In genomic region chr2:7010376-7010775, GRCh38 we compare ENCODE assay signal across 11 cellular contexts.
A peak's percentile ranks its signal among the peaks of the same experiment; 100 is the strongest.
DNase-seq lines count a peak whose midpoint lies in the region; ATAC-seq and TF ChIP-seq lines count a peak whose summit lies in the region.
"Had no signal": no experiment of that assay in that cellular context is flagged by ENCODE, and none has a peak within 500 bp of the region (broad histone marks: within the 10 kb centered on the region; RNA-seq: fewer than 3 reads in every experiment).

No MANE protein-coding gene starts in this region.

- no peak overlapping the region for H3K4me3 Mint-ChIP-seq in CD14-positive monocyte

- H3K9me3 Mint-ChIP-seq in CD14-positive monocyte: peaks cover 0 to 2% (median 0%) of the 10 kb centered on the region in 7 donors

- H3K36me3 ChIP-seq in BLaER1 (no peaks in the 10 kb centered on the region), adipocyte (ENCODE audit: control insufficient read depth, insufficient read depth, low read length, severe bottlenecking) (no peaks in the 10 kb centered on the region), gastrocnemius medialis (no peaks in the 10 kb centered on the region)

- H3K27ac ChIP-seq in BLaER1 (peak overlapping the region; percentile 89), gastrocnemius medialis (peak overlapping the region; percentile 69 to 83 (median 78))

- in situ Hi-C loops in gastrocnemius medialis (cut with MboI; ENCODE audit: low sequenced_read_pairs in 4 of 4): no loop called here
- in situ Hi-C loops in GM13977 (cut with MboI; ENCODE audit: low pct_unique_long_range_greater_than_20kb, low sequenced_read_pairs, unreplicated experiment): no loop called here

- H3K4me2 ChIP-seq in BLaER1: peak overlapping the region; percentile 92

- no peaks in the 10 kb centered on the region for H3K36me3 Mint-ChIP-seq in CD14-positive monocyte

- H3K9me3 ChIP-seq in BLaER1 (no peaks in the 10 kb centered on the region), adipocyte (ENCODE audit: control insufficient read depth, low read length) (no peaks in the 10 kb centered on the region), gastrocnemius medialis (no peaks in the 10 kb centered on the region)

- H3K9ac ChIP-seq in BLaER1: no peak overlapping the region
- peak overlapping the region; percentile 32 for H3K9ac ChIP-seq in adipocyte (ENCODE audit: low read length)

- peak; percentile 27 to 57 for ATAC-seq in gastrocnemius medialis
- no peak for ATAC-seq in GM19452 (IDR thresholded peaks at IDR 0.05; ENCODE audit: unreplicated experiment)

- DNase-seq in adipocyte (ENCODE audit: low read depth) (peak; percentile 68), fibroblast of villous mesenchyme (ENCODE audit: low read depth) (peak; percentile 85), gastrocnemius medialis (peak; percentile 33 to 52), SK-N-DZ (ENCODE audit: low spot score) (no peak), GM13977 (ENCODE audit: low spot score) (no peak), CD14-positive monocyte (ENCODE audit: low spot score) (no peak)
- DNase-seq: activated CD8-positive, alpha-beta memory T cell treated with anti-CD3 and anti-CD28 coated beads, Interleukin-2, amount 50 U/mL, for 4 hours; Calu3; NCI-H526 had no signal

- peaks cover 97% of the 10 kb centered on the region for H3K4me1 ChIP-seq in BLaER1
- peaks cover 44% of the 10 kb centered on the region for H3K4me1 ChIP-seq in adipocyte (ENCODE audit: control insufficient read depth, insufficient read depth, low read length)
- H3K4me1 ChIP-seq in gastrocnemius medialis: peaks cover 60 to 84% of the 10 kb centered on the region in 2 donors

- TF ChIP-seq CTCF in fibroblast of villous mesenchyme (IDR thresholded peaks at IDR 0.05; ENCODE audit: insufficient read depth, low read depth, low read length) (no peak), gastrocnemius medialis (IDR thresholded peaks at IDR 0.05 in 4 of 5, conservative IDR thresholded peaks at IDR 0.05 in 1 of 5) (no peak), GM13977 (IDR thresholded peaks at IDR 0.05; ENCODE audit: extremely low read depth, insufficient read depth, missing control alignments) (no peak), CD14-positive monocyte (IDR thresholded peaks at IDR 0.05) (no peak)

- no peaks in the 10 kb centered on the region for H4K20me1 ChIP-seq in BLaER1

- H3K27ac Mint-ChIP-seq in CD14-positive monocyte: peak overlapping the region in 2 of 7 donors; percentile 46 to 55

- H3K27me3 ChIP-seq in BLaER1 (no peaks in the 10 kb centered on the region), adipocyte (replicated peaks; ENCODE audit: control insufficient read depth, insufficient read depth, low read length) (no peaks in the 10 kb centered on the region), gastrocnemius medialis (no peaks in the 10 kb centered on the region)

- TF ChIP-seq POLR2A in gastrocnemius medialis (IDR thresholded peaks at IDR 0.05): no peak

- peaks cover 0 to 2% (median 0%) of the 10 kb centered on the region in 3 donors for H3K27me3 Mint-ChIP-seq in CD14-positive monocyte (ENCODE audit: low read depth in 3 of 3)

- H3K4me1 Mint-ChIP-seq in CD14-positive monocyte: peaks cover 56% of the 10 kb centered on the region

- intact Hi-C loops in gastrocnemius medialis (cut with DNase I; ENCODE audit: low total_unique reads): loop anchor here (1.0 kb wide), 1 partner anchor 21 kb away; no protein-coding TSS in a partner anchor
- intact Hi-C loops in CD14-positive monocyte (cut with micrococcal nuclease): loop anchor here in 1 of 2 donors (5.0 kb wide), 1 partner anchor 88 kb away; no protein-coding TSS in a partner anchor

- H3K4me3 ChIP-seq in BLaER1: no peak overlapping the region
- H3K4me3 ChIP-seq in adipocyte (ENCODE audit: low read length): no peak overlapping the region
- no peak overlapping the region for H3K4me3 ChIP-seq in fibroblast of villous mesenchyme (ENCODE audit: low read depth, low read length)
- H3K4me3 ChIP-seq in gastrocnemius medialis: no peak overlapping the region

Comparison
In these comparisons a context has a peak if more than half of its experiments do, and no peak if none do; other contexts are left out.
1. DNase-seq: peak in adipocyte (single experiment), fibroblast of villous mesenchyme (single experiment) and gastrocnemius medialis (2 of 2); none in SK-N-DZ (single experiment), GM13977 (single experiment) and CD14-positive monocyte (single experiment).